ENCODE assay signal across 8 cellular contexts in genomic region chr3:133769536-133769935, GRCh38. TPM values are rescaled to one million over a fixed set of nuclear protein-coding genes. Genes with fewer than 3 reads are reported as not detected.
"Had no signal": no experiment of that assay in that cellular context is flagged by ENCODE, and none has a peak within 500 bp of the region (broad histone marks: within the 10 kb centered on the region; RNA-seq: fewer than 3 reads in every experiment).

No MANE protein-coding gene starts in this region.

- DNase-seq: IMR-90, KBM-7, KG1 had no signal

- H3K9ac ChIP-seq: KMS-11 had no signal

- H3K27ac ChIP-seq: HL-60, KMS-11 had no signal

- FAIRE-seq: HTR-8/SVneo, K562 had no signal

- ATAC-seq: K562 had no signal

- H3K4me3 ChIP-seq: K562 had no signal

- H3K4me2 ChIP-seq: KMS-11 had no signal

RNA-seq across cellular contexts. Expression of gene TF, which starts 23.3 kb away (rescaled TPM):
- total RNA-seq: IMR-90 had no signal
- polyA plus RNA-seq: IgD-negative memory B cell had no signal
